11 cellular contexts compared by ENCODE assay signal in genomic region chr12:24595652-24596235, GRCh38.
DNase-seq lines count a peak whose midpoint lies in the region; ATAC-seq and TF ChIP-seq lines count a peak whose summit lies in the region.
"Had no signal": no experiment of that assay in that cellular context is flagged by ENCODE, and none has a peak within 500 bp of the region (broad histone marks: within the 10 kb centered on the region; RNA-seq: fewer than 3 reads in every experiment).

No MANE protein-coding gene starts in this region.

- H3K27ac Mint-ChIP-seq in nephron progenitor cell, result no peak overlapping the region
- H3K27ac Mint-ChIP-seq: immature natural killer cell had no signal

- H3K4me3 Mint-ChIP-seq in nephron progenitor cell, result no peak overlapping the region
- H3K4me3 Mint-ChIP-seq: immature natural killer cell had no signal

- H3K27me3 Mint-ChIP-seq in nephron progenitor cell (ENCODE audit: low read depth, poor library complexity), result peaks cover 3% of the 10 kb centered on the region

- H3K4me3 ChIP-seq in GM12875 (ENCODE audit: low read depth, low read length) (no peak overlapping the region), cardiac fibroblast (replicated peaks in 1 of 2; ENCODE audit: low read depth in 2 of 2, low read length in 2 of 2) (no peak overlapping the region)
- H3K4me3 ChIP-seq: psoas muscle had no signal

- peaks cover 35% of the 10 kb centered on the region for H3K4me1 Mint-ChIP-seq in nephron progenitor cell

- H3K9me3 Mint-ChIP-seq in nephron progenitor cell, result no peaks in the 10 kb centered on the region

- H3K36me3 Mint-ChIP-seq in nephron progenitor cell (ENCODE audit: low read depth), result no peaks in the 10 kb centered on the region
- H3K36me3 Mint-ChIP-seq: immature natural killer cell had no signal

- ATAC-seq in HG02571 (IDR thresholded peaks at IDR 0.05; ENCODE audit: unreplicated experiment), result no peak
- ATAC-seq: psoas muscle had no signal

- TF ChIP-seq CTCF in GM12875 (IDR thresholded peaks at IDR 0.05; ENCODE audit: borderline replicate concordance, insufficient read depth, low read depth, low read length), result peak; percentile 32
- TF ChIP-seq CTCF in cardiac fibroblast (IDR thresholded peaks at IDR 0.05; ENCODE audit: low read depth, low read length), result peak; percentile 39
- TF ChIP-seq CTCF in nephron progenitor cell (IDR thresholded peaks at IDR 0.05), result peak; percentile 47
- TF ChIP-seq CTCF in GM20000 (IDR thresholded peaks at IDR 0.05; ENCODE audit: extremely low read depth, missing control alignments), result no peak

- DNase-seq in M059J (ENCODE audit: low read depth) (peak; percentile 19), cardiac fibroblast (ENCODE audit: low read depth in 2 of 2) (peak; percentile 14 to 25), nephron progenitor cell (peak; percentile 7), GM20000 (ENCODE audit: low spot score) (no peak), ecto neural progenitor cell (ENCODE audit: low spot score) (no peak)
- no peak for DNase-seq in stimulated activated CD4-positive, alpha-beta T cell treated with anti-CD3 and anti-CD28 coated beads, Interleukin-4, amount 100 ng/mL, for 1 hour
- DNase-seq: immature natural killer cell, NCI-H2029, psoas muscle had no signal

Comparison
In these comparisons a context has a peak if more than half of its experiments do, and no peak if none do; other contexts are left out.
1. DNase-seq: peak in M059J (single experiment), cardiac fibroblast (2 of 2) and nephron progenitor cell (single experiment); none in GM20000 (single experiment), ecto neural progenitor cell (single experiment) and stimulated activated CD4-positive, alpha-beta T cell treated with anti-CD3 and anti-CD28 coated beads, Interleukin-4, amount 100 ng/mL, for 1 hour (single experiment).